ENCODE assay signal across 8 cellular contexts in the genomic region with DNA sequence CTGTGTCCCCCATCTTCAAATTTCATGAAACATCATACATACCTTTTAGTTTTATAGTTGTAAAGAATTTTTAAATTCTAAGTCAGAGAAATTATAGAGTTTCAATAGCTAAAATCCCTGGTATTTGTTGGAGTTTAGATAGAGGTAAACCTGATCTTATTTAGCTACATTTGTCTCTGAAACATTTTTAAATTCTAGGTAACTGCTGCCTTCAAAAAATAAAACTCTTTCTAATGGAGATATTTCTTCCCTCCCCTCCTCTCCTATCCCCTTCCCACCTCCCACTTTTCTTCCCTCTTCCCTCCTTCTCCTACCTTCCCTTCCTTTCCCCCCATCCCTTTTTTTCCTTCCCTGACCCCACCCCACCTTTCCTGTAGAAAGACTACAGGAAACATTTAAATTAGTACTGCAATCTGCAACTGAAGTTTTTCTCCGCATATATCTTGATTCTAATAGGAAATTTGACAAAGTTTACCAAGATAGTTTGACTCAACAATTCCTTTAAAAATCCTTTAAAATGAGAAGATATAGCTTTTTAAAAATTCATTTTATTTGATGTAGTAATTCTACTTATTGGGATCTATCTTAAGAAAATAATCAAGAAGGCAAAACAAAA. TPM values are rescaled to one million over a fixed set of nuclear protein-coding genes. Genes with fewer than 3 reads are reported as not detected.
"Had no signal": no experiment of that assay in that cellular context is flagged by ENCODE, and none has a peak within 500 bp of the region (broad histone marks: within the 10 kb centered on the region; RNA-seq: fewer than 3 reads in every experiment).

No MANE protein-coding gene starts in this region.

- DNase-seq: GDM1, GF-D8 had no signal

- FAIRE-seq: GM12878, GM12891, GM12892, GM18507, GM19239 had no signal

- H3K4me3 ChIP-seq: GM12878 had no signal

RNA-seq across cellular contexts. Expression of gene TACR1, which starts 4.1 kb away (rescaled TPM):
- total RNA-seq: G401 had no signal
